ENCODE assay signal across 24 cellular contexts in genomic region chr17:10649031-10649430, GRCh38. TPM values are rescaled to one million over a fixed set of nuclear protein-coding genes. Genes with fewer than 3 reads are reported as not detected.
DNase-seq lines count a peak whose midpoint lies in the region; ATAC-seq and TF ChIP-seq lines count a peak whose summit lies in the region.
"Had no signal": no experiment of that assay in that cellular context is flagged by ENCODE, and none has a peak within 500 bp of the region (broad histone marks: within the 10 kb centered on the region; RNA-seq: fewer than 3 reads in every experiment).

No MANE protein-coding gene starts in this region.

- no peak for TF ChIP-seq CTCF in fibroblast of lung (conservative IDR thresholded peaks at IDR 0.05 in 1 of 2, IDR thresholded peaks at IDR 0.05 in 1 of 2; ENCODE audit: low read depth in 1 of 2, low read length in 2 of 2)
- no peak for TF ChIP-seq CTCF in neural crest cell (conservative IDR thresholded peaks at IDR 0.05)

- CTCF ChIA-PET in activated CD4-positive, alpha-beta T cell treated with anti-CD3 and anti-CD28 coated beads, Interleukin-2, amount 10 ng/mL, durations not matched to agents 7 days and 5 days (lab: Charles Lee) = no interaction called here

- DNase-seq in EL = peak; percentile 49
- DNase-seq in adipocyte (ENCODE audit: low read depth) = peak; percentile 48
- peak; percentile 21 to 59 for DNase-seq in fibroblast of lung (ENCODE audit: low read depth in 2 of 2)
- DNase-seq in neural crest cell (ENCODE audit: low read depth, low spot score) = no peak
- no peak for DNase-seq in iPS-NIHi7 (ENCODE audit: extremely low spot score)
- DNase-seq in activated CD4-positive, alpha-beta T cell treated with anti-CD3 and anti-CD28 coated beads, Interleukin-2, amount 10 ng/mL, durations not matched to agents 7 days and 5 days = no peak
- no peak for DNase-seq in NCI-H1105 (lab: John Stamatoyannopoulos, UW)
- DNase-seq: activated CD8-positive, alpha-beta T cell treated with anti-CD3 and anti-CD28 coated beads for 36 hours; activated T-cell treated with anti-CD3 and anti-CD28 coated beads for 4 hours; amygdala; CD4-positive, alpha-beta T cell; central memory CD4-positive, alpha-beta T cell; DMS 273 treated with DMSO at 0.1 percent for 48 hours; Karpas-422; mammary epithelial cell; naive B cell; NCI-H1930; right cardiac atrium; SW 1271; upper lobe of right lung had no signal

- no peaks in the 10 kb centered on the region for H3K9me3 Mint-ChIP-seq in neural crest cell
- H3K9me3 Mint-ChIP-seq in activated CD4-positive, alpha-beta T cell treated with anti-CD3 and anti-CD28 coated beads, Interleukin-2, amount 10 ng/mL, durations not matched to agents 7 days and 5 days = no peaks in the 10 kb centered on the region
- H3K9me3 Mint-ChIP-seq: activated CD8-positive, alpha-beta T cell treated with anti-CD3 and anti-CD28 coated beads for 36 hours; CD4-positive, alpha-beta T cell; naive B cell had no signal

- no peaks in the 10 kb centered on the region for H3K27me3 Mint-ChIP-seq in neural crest cell (ENCODE audit: low read depth)
- H3K27me3 Mint-ChIP-seq in activated CD4-positive, alpha-beta T cell treated with anti-CD3 and anti-CD28 coated beads, Interleukin-2, amount 10 ng/mL, durations not matched to agents 7 days and 5 days = no peaks in the 10 kb centered on the region
- H3K27me3 Mint-ChIP-seq: activated CD8-positive, alpha-beta T cell treated with anti-CD3 and anti-CD28 coated beads for 36 hours; CD4-positive, alpha-beta T cell had no signal

- H3K36me3 Mint-ChIP-seq in neural crest cell (ENCODE audit: low read depth) = no peaks in the 10 kb centered on the region
- H3K36me3 Mint-ChIP-seq in activated CD4-positive, alpha-beta T cell treated with anti-CD3 and anti-CD28 coated beads, Interleukin-2, amount 10 ng/mL, durations not matched to agents 7 days and 5 days (ENCODE audit: low read depth) = peaks cover 2% of the 10 kb centered on the region

- H3K27ac Mint-ChIP-seq in neural crest cell (ENCODE audit: unreplicated experiment) = peak overlapping the region; percentile 52
- no peak overlapping the region for H3K27ac Mint-ChIP-seq in activated CD4-positive, alpha-beta T cell treated with anti-CD3 and anti-CD28 coated beads, Interleukin-2, amount 10 ng/mL, durations not matched to agents 7 days and 5 days
- H3K27ac Mint-ChIP-seq: activated CD8-positive, alpha-beta T cell treated with anti-CD3 and anti-CD28 coated beads for 36 hours; CD4-positive, alpha-beta T cell had no signal

- H4K20me1 ChIP-seq in fibroblast of lung (ENCODE audit: control insufficient read depth, extremely low read depth, insufficient read depth, low read length) = no peaks in the 10 kb centered on the region

- no peaks in the 10 kb centered on the region for H3K79me2 ChIP-seq in fibroblast of lung (ENCODE audit: control insufficient read depth, insufficient read depth, low read length)
- H3K79me2 ChIP-seq: parathyroid adenoma had no signal

- H3K4me3 ChIP-seq in adipocyte (ENCODE audit: low read length) (no peak overlapping the region), fibroblast of lung (replicated peaks in 1 of 4; ENCODE audit: control extremely low read depth in 1 of 4, insufficient read depth in 1 of 4, low read depth in 3 of 4, low read length in 4 of 4) (no peak overlapping the region)
- H3K4me3 ChIP-seq: upper lobe of right lung had no signal

- no peak for ATAC-seq in esophagus mucosa
- ATAC-seq: activated CD8-positive, alpha-beta T cell treated with anti-CD3 and anti-CD28 coated beads for 36 hours; right cardiac atrium; Right ventricle myocardium inferior; upper lobe of right lung had no signal

- no peak overlapping the region for H3K4me2 ChIP-seq in fibroblast of lung (ENCODE audit: extremely low read depth, insufficient read depth, low read length)

- H3K36me3 ChIP-seq in adipocyte (ENCODE audit: control insufficient read depth, insufficient read depth, low read length, severe bottlenecking) = no peaks in the 10 kb centered on the region
- H3K36me3 ChIP-seq in fibroblast of lung (ENCODE audit: control insufficient read depth, insufficient read depth, low read length) = no peaks in the 10 kb centered on the region

- H3K9ac ChIP-seq in adipocyte (ENCODE audit: low read length) (no peak overlapping the region), fibroblast of lung (ENCODE audit: insufficient read depth, low read length) (no peak overlapping the region)
- H3K9ac ChIP-seq: parathyroid adenoma had no signal

- H3K27me3 ChIP-seq in adipocyte (replicated peaks; ENCODE audit: control insufficient read depth, insufficient read depth, low read length) (no peaks in the 10 kb centered on the region), fibroblast of lung (ENCODE audit: control insufficient read depth, insufficient read depth, low read length) (no peaks in the 10 kb centered on the region)
- H3K27me3 ChIP-seq: upper lobe of right lung had no signal

- no peak overlapping the region for H2AFZ ChIP-seq in fibroblast of lung (ENCODE audit: low read length)
- H2AFZ ChIP-seq: parathyroid adenoma had no signal

- no peaks in the 10 kb centered on the region for H3K9me3 ChIP-seq in adipocyte (ENCODE audit: control insufficient read depth, low read length)
- H3K9me3 ChIP-seq in fibroblast of lung (ENCODE audit: control insufficient read depth, insufficient read depth, low read depth, low read length) = no peaks in the 10 kb centered on the region
- H3K9me3 ChIP-seq: upper lobe of right lung had no signal

- no peak overlapping the region for H3K4me3 Mint-ChIP-seq in neural crest cell
- no peak overlapping the region for H3K4me3 Mint-ChIP-seq in activated CD4-positive, alpha-beta T cell treated with anti-CD3 and anti-CD28 coated beads, Interleukin-2, amount 10 ng/mL, durations not matched to agents 7 days and 5 days
- H3K4me3 Mint-ChIP-seq: activated CD8-positive, alpha-beta T cell treated with anti-CD3 and anti-CD28 coated beads for 36 hours; CD4-positive, alpha-beta T cell; naive B cell had no signal

- no peak overlapping the region for H3K27ac ChIP-seq in fibroblast of lung (ENCODE audit: insufficient read depth, low read length)
- H3K27ac ChIP-seq: epithelial cell of prostate, parathyroid adenoma, upper lobe of right lung had no signal

- H3K4me1 ChIP-seq in adipocyte (ENCODE audit: control insufficient read depth, insufficient read depth, low read length) (peaks cover 10% of the 10 kb centered on the region), fibroblast of lung (ENCODE audit: control insufficient read depth, extremely low read depth, insufficient read depth, low read length) (no peaks in the 10 kb centered on the region)
- H3K4me1 ChIP-seq: parathyroid adenoma, upper lobe of right lung had no signal

- POLR2A ChIA-PET in activated CD4-positive, alpha-beta T cell treated with anti-CD3 and anti-CD28 coated beads, Interleukin-2, amount 10 ng/mL, durations not matched to agents 7 days and 5 days (lab: Charles Lee) = no interaction called here

- H3K4me1 Mint-ChIP-seq in neural crest cell = no peaks in the 10 kb centered on the region
- H3K4me1 Mint-ChIP-seq in activated CD4-positive, alpha-beta T cell treated with anti-CD3 and anti-CD28 coated beads, Interleukin-2, amount 10 ng/mL, durations not matched to agents 7 days and 5 days = peaks cover 8% of the 10 kb centered on the region

RNA-seq across cellular contexts. Expression of gene MYH3, which starts 8.1 kb away (rescaled TPM):
- total RNA-seq in fibroblast of lung (0.50 and 0.51 TPM in 2 replicates), neural crest cell (3.6 and 3.8 TPM in 2 replicates), esophagus mucosa (0.52 TPM)
- 0.25 and 1.0 TPM in 2 replicates for polyA plus RNA-seq in fibroblast of lung
- polyA plus RNA-seq in fibroblast of lung (2012) = 0.44 and 0.52 TPM in 2 replicates
- polyA minus RNA-seq in fibroblast of lung (ENCODE audit: low replicate concordance) = not detected in 2 replicates
- total RNA-seq in activated CD4-positive, alpha-beta T cell treated with anti-CD3 and anti-CD28 coated beads, Interleukin-2, amount 10 ng/mL, durations not matched to agents 7 days and 5 days = 1 to 10 TPM; 3.9 to 5.5 TPM

RNA-seq across cellular contexts. Expression of gene SCO1, which starts 48.3 kb away (rescaled TPM):
- total RNA-seq in fibroblast of lung (31.8 and 56.6 TPM in 2 replicates), neural crest cell (32.5 and 36.2 TPM in 2 replicates), esophagus mucosa (17.3 TPM)
- polyA plus RNA-seq in fibroblast of lung = 16.7 and 20.0 TPM in 2 replicates
- 17.4 and 22.9 TPM in 2 replicates for polyA plus RNA-seq in fibroblast of lung (2012)
- polyA minus RNA-seq in fibroblast of lung (ENCODE audit: low replicate concordance) = 8.2 and 9.0 TPM in 2 replicates
- 10 to 100 TPM; 23.7 to 25.3 TPM for total RNA-seq in activated CD4-positive, alpha-beta T cell treated with anti-CD3 and anti-CD28 coated beads, Interleukin-2, amount 10 ng/mL, durations not matched to agents 7 days and 5 days

RNA-seq across cellular contexts. Expression of gene ADPRM, which starts 48.4 kb away (rescaled TPM):
- total RNA-seq in fibroblast of lung (17.0 and 25.4 TPM in 2 replicates), neural crest cell (9.7 and 9.8 TPM in 2 replicates), esophagus mucosa (4.5 TPM)
- polyA plus RNA-seq in fibroblast of lung = 8.7 and 11.3 TPM in 2 replicates
- 6.0 and 7.3 TPM in 2 replicates for polyA plus RNA-seq in fibroblast of lung (2012)
- polyA minus RNA-seq in fibroblast of lung (ENCODE audit: low replicate concordance) = 1.4 and 2.5 TPM in 2 replicates
- total RNA-seq in activated CD4-positive, alpha-beta T cell treated with anti-CD3 and anti-CD28 coated beads, Interleukin-2, amount 10 ng/mL, durations not matched to agents 7 days and 5 days = 10 to 100 TPM; 16.0 to 16.1 TPM

Comparison
In these comparisons a context has a peak if more than half of its experiments do, and no peak if none do; other contexts are left out.
1. DNase-seq: peak in EL (single experiment), adipocyte (single experiment) and fibroblast of lung (2 of 2); none in neural crest cell (single experiment), iPS-NIHi7 (single experiment), activated CD4-positive, alpha-beta T cell treated with anti-CD3 and anti-CD28 coated beads, Interleukin-2, amount 10 ng/mL, durations not matched to agents 7 days and 5 days (single experiment) and NCI-H1105 (single experiment).